11 cellular contexts compared by ENCODE assay signal in the genomic region with DNA sequence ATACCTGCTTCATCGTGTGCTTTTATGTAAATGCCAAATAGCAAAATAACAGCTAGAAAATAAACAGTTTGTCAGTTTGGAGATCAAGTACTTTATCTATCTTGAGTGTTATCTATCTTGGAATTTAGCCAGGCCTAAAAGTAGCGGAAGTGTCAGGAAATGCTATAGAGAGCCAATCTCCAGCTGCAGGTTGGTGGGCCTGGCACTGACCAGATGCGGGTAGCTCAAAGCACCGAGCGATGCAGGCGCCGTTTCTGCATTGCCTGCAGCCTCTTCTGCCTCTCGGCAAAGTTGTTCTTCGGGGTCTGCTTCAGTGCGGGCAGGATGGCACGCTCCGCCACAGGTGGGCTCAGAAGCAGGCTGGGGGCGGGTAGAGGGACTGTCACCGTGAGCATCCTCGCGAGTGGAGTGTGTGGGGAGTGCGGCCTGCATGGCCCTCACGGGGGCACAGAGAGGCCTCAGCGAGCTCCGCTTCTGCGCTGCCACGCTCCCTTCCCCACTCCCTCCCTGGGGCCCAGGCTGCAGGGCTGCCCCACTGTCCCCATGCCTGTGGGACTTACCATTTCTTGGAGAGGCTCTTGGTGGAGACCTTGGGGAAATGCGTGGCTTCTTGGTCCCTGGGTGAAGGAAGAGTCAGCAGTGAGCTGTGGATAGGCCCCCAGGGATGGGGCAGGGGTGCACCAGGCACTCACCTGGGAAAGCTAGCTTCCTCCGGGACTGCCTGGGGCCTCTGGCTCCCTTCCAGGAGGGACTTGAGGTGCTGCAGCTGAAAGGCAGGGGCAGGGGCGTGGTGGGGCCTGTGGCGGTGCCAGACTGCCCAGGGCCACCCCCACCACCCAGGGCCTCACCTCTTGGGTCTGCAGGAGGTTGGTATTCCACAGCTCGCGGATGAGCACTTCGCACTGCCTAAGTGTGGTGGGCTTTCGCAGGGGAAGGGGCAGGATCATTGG. TPM values are rescaled to one million over a fixed set of nuclear protein-coding genes. Genes with fewer than 3 reads are reported as not detected.
DNase-seq lines count a peak whose midpoint lies in the region; ATAC-seq, FAIRE-seq and TF ChIP-seq lines count a peak whose summit lies in the region.
"Not testable (repeated sequence)": the region's sequence is repeated elsewhere in the genome, so short reads cannot be mapped to it uniquely, and the experiment has no call there.
"Had no signal": no experiment of that assay in that cellular context is flagged by ENCODE, and none has a peak within 500 bp of the region (broad histone marks: within the 10 kb centered on the region; RNA-seq: fewer than 3 reads in every experiment).

No MANE protein-coding gene starts in this region.

- not testable (repeated sequence) for BruUV-seq in K562 (replicated peaks; lab: Mats Ljungman, UMichigan)

- H4K20me1 ChIP-seq in K562 (replicated peaks; ENCODE audit: control insufficient read depth, insufficient read depth, low read length); keratinocyte (ENCODE audit: control insufficient read depth, extremely low read depth, insufficient read depth, low read length): not testable (repeated sequence)

- H2AFZ ChIP-seq in K562 (ENCODE audit: low read depth, low read length); keratinocyte (ENCODE audit: control insufficient read depth, low read length): not testable (repeated sequence)

- H3K36me3 ChIP-seq in K562 (ENCODE audit: control insufficient read depth, insufficient read depth, low read length); keratinocyte (ENCODE audit: control insufficient read depth in 2 of 2, extremely low read depth in 1 of 2, insufficient read depth in 2 of 2, low read length in 2 of 2): not testable (repeated sequence)

- DNase-seq in DMS79 treated with DMSO at 0.1 percent for 48 hours (lab: John Stamatoyannopoulos, UW) (peak; percentile 49), NCI-H2029 (lab: John Stamatoyannopoulos, UW) (peak; percentile 37), NCI-H2196 treated with DMSO at 0.1 percent for 48 hours (lab: John Stamatoyannopoulos, UW; ENCODE audit: unreplicated experiment) (peak; percentile 30), posterior vena cava (ENCODE audit: low spot score) (peak; percentile 76)
- DNase-seq in K562 (ENCODE audit: extremely low read depth in 1 of 4, low spot score in 3 of 4); keratinocyte (ENCODE audit: low read depth, low spot score); urothelium cell line (ENCODE audit: low spot score): not testable (repeated sequence)

- not testable (repeated sequence) for H3K9me1 ChIP-seq in K562 (ENCODE audit: control insufficient read depth, insufficient read depth, low read length); keratinocyte (ENCODE audit: control insufficient read depth, extremely low read depth, insufficient read depth, low read length)

- not testable (repeated sequence) for TF ChIP-seq RAD21 in K562 (CRISPR knock-in tag; conservative IDR thresholded peaks at IDR 0.05 in 1 of 2, IDR thresholded peaks at IDR 0.05 in 1 of 2)

- intact Hi-C loops in K562 (cut with micrococcal nuclease); posterior vena cava (cut with DNase I): not testable (repeated sequence)

- TF ChIP-seq CTCF in K562 (IDR thresholded peaks at IDR 0.05 in 2 of 3, conservative IDR thresholded peaks at IDR 0.05 in 1 of 3; ENCODE audit: insufficient read depth in 2 of 3, low read depth in 1 of 3, low read length in 3 of 3); keratinocyte (optimal IDR thresholded peaks at IDR 0.05 in 1 of 3, IDR thresholded peaks at IDR 0.05 in 1 of 3, conservative IDR thresholded peaks at IDR 0.05 in 1 of 3; ENCODE audit: extremely low read depth in 1 of 3, insufficient read depth in 2 of 3, low read length in 3 of 3): not testable (repeated sequence)

- in situ Hi-C loops in K562 (cut with MboI), result loop anchor here (10.0 kb wide), 1 partner anchor 1075 kb away; no protein-coding TSS in a partner anchor

- TF ChIP-seq EP300 in K562 (IDR thresholded peaks at IDR 0.05; ENCODE audit: low read length), result not testable (repeated sequence)

- not testable (repeated sequence) for H3K4me2 ChIP-seq in K562 (ENCODE audit: insufficient read depth, low read length); keratinocyte (ENCODE audit: control insufficient read depth, extremely low read depth, insufficient read depth, low read depth, low read length)

- dilution Hi-C loops in keratinocyte (cut with MboI; ENCODE audit: extremely low pct_ligation_motif_present, low sequenced_read_pairs), result not testable (repeated sequence)

- 46% methylated on average over 22 of the region's 30 CpGs for WGBS in K562 (ENCODE audit: insufficient coverage, low coverage, missing lambda C conversion rate)

- not testable (repeated sequence) for H3K9me3 ChIP-seq in K562 (replicated peaks; ENCODE audit: control insufficient read depth, insufficient read depth, low read depth, low read length); keratinocyte (ENCODE audit: control insufficient read depth, low read depth, low read length)

- CTCF ChIA-PET in K562 (lab: Yijun Ruan, JAX; ENCODE audit: low intra/inter-chr PET ratio), result not testable (repeated sequence)

- not testable (repeated sequence) for H3K27ac ChIP-seq in K562 (ENCODE audit: extremely low read depth, low read depth, low read length); keratinocyte (ENCODE audit: control insufficient read depth, insufficient read depth, low read length)

- TF ChIP-seq POLR2A in K562 (conservative IDR thresholded peaks at IDR 0.05), result not testable (repeated sequence)

- FAIRE-seq in K562 (lab: Jason Lieb, UNC), result not testable (repeated sequence)
- FAIRE-seq in keratinocyte (lab: Jason Lieb, UNC) (peak; percentile 70), urothelium cell line (lab: Jason Lieb, UNC) (peak; percentile 23)

- H3K9ac ChIP-seq in K562 (ENCODE audit: insufficient read depth in 1 of 2, low read depth in 2 of 2, low read length in 2 of 2); keratinocyte (ENCODE audit: control insufficient read depth, extremely low read depth, insufficient read depth, low read length): not testable (repeated sequence)

- POLR2A ChIA-PET in K562 (lab: Yijun Ruan, JAX), result not testable (repeated sequence)

- peaks cover 0 to 15% of the 10 kb centered on the region in 2 experiments; a peak in 2 of 5 replicates for H3K4me1 ChIP-seq in K562 (replicated peaks in 1 of 2; ENCODE audit: control insufficient read depth in 2 of 2, insufficient read depth in 2 of 2, low read length in 2 of 2)
- H3K4me1 ChIP-seq in keratinocyte (ENCODE audit: control insufficient read depth, extremely low read depth, insufficient read depth, low read length), result not testable (repeated sequence)

- H3K79me2 ChIP-seq in K562 (ENCODE audit: control insufficient read depth, insufficient read depth, low read length); keratinocyte (ENCODE audit: control insufficient read depth, insufficient read depth, low read length): not testable (repeated sequence)

- not testable (repeated sequence) for H3K4me3 ChIP-seq in K562; keratinocyte (ENCODE audit: control insufficient read depth in 2 of 3, extremely low read depth in 1 of 3, insufficient read depth in 2 of 3, low read depth in 1 of 3, low read length in 3 of 3)

- not testable (repeated sequence) for ATAC-seq in K562

- H3K27me3 ChIP-seq in K562 (ENCODE audit: control insufficient read depth in 2 of 2, insufficient read depth in 2 of 2, low read length in 2 of 2); keratinocyte (ENCODE audit: control insufficient read depth, extremely low read depth, insufficient read depth, low read length): not testable (repeated sequence)

RNA-seq across cellular contexts. Expression of gene CCDC74B, which starts 5.3 kb away (rescaled TPM):
- total RNA-seq in K562 (2011; cell fraction: chromatin; rRNA removed; ENCODE audit: low replicate concordance), result 4.0 and 15.6 TPM in 2 replicates
- total RNA-seq in K562 (2011; cell fraction: nucleolus; rRNA removed), result 8.2 and 11.2 TPM in 2 replicates
- total RNA-seq in K562 (2011; cell fraction: nucleoplasm; rRNA removed), result 6.4 and 6.6 TPM in 2 replicates
- total RNA-seq in K562 (2014; rRNA removed) (0.59 and 0.65 TPM in 2 replicates), K562 (2014; rRNA removed; fragmentation: Illumina TruSeq; extraction: Trizol) (0.11 and 0.19 TPM in 2 replicates), K562 (2015; rRNA removed; fragmentation: Illumina TruSeq; extraction: Trizol) (0.25 and 0.57 TPM in 2 replicates), K562 (2021) (1.0 and 1.4 TPM in 2 replicates), posterior vena cava (1 to 10 TPM; 1.4 to 1.5 TPM)
- polyA plus RNA-seq in K562 (2011; rRNA removed) (1.2 and 2.1 TPM in 2 replicates), K562 (2014; fragmentation: Illumina TruSeq; extraction: Trizol) (0.28 and 0.45 TPM in 2 replicates), K562 (2014; fragmentation: Nextera tagmentation; extraction: Ambion mirVana) (under 1 TPM in 1 of 2 experiments, not detected in 1; 0.04 TPM), K562 (2014; rRNA removed) (1.5 and 1.6 TPM in 2 replicates), keratinocyte (0.46 to 0.60 TPM (median 0.52 TPM) in 3 replicates)
- 0.68 and 1.6 TPM in 2 replicates for polyA plus RNA-seq in K562 (2011; cell fraction: cytosol; rRNA removed)
- polyA plus RNA-seq in K562 (2011; cell fraction: nucleus; rRNA removed), result 16.4 and 25.1 TPM in 2 replicates
- 2.9 and 6.0 TPM in 2 replicates for polyA plus RNA-seq in K562 (2012)
- polyA minus RNA-seq in K562 (2011; rRNA and poly(A)+ RNA removed), result 0.18 and 0.42 TPM in 2 replicates
- 0.36 TPM in 1 of 2 replicates, not detected in the other for polyA minus RNA-seq in K562 (2011; cell fraction: cytosol; rRNA and poly(A)+ RNA removed)
- polyA minus RNA-seq in K562 (2011; cell fraction: nucleus; rRNA and poly(A)+ RNA removed), result 1.9 TPM in 2 replicates
- polyA plus RNA-seq in keratinocyte (2011; ENCODE audit: low read depth), result not detected
- 0.13 and 0.21 TPM in 2 replicates for polyA plus RNA-seq in keratinocyte (2011; cell fraction: cytosol; rRNA removed)
- 1.0 and 1.2 TPM in 2 replicates for polyA plus RNA-seq in keratinocyte (2011; cell fraction: nucleus; rRNA removed)
- polyA plus RNA-seq in keratinocyte (2012; ENCODE audit: low replicate concordance), result 0.07 and 0.46 TPM in 2 replicates
- polyA minus RNA-seq in keratinocyte, result 0.13 TPM in 1 of 3 replicates, not detected in the others
- polyA minus RNA-seq in keratinocyte (2011; cell fraction: cytosol; rRNA and poly(A)+ RNA removed), result not detected
- polyA minus RNA-seq in keratinocyte (2011; cell fraction: nucleus; rRNA and poly(A)+ RNA removed), result 0.32 TPM in 1 of 2 replicates, not detected in the other

RNA-seq across cellular contexts. Expression of gene POTEF, which starts 10.6 kb away (rescaled TPM):
- 6.4 and 10.3 TPM in 2 replicates for total RNA-seq in K562 (2011; cell fraction: chromatin; rRNA removed; ENCODE audit: low replicate concordance)
- 5.8 and 8.0 TPM in 2 replicates for total RNA-seq in K562 (2011; cell fraction: nucleolus; rRNA removed)
- total RNA-seq in K562 (2011; cell fraction: nucleoplasm; rRNA removed), result 4.4 and 6.6 TPM in 2 replicates
- 0.23 and 0.33 TPM in 2 replicates for total RNA-seq in K562 (2014; rRNA removed)
- 0.38 and 0.51 TPM in 2 replicates for total RNA-seq in K562 (2014; rRNA removed; fragmentation: Illumina TruSeq; extraction: Trizol)
- total RNA-seq in K562 (2015; rRNA removed; fragmentation: Illumina TruSeq; extraction: Trizol), result 0.33 and 0.41 TPM in 2 replicates
- 2.1 and 2.2 TPM in 2 replicates for total RNA-seq in K562 (2021)
- polyA plus RNA-seq in K562 (2011; rRNA removed), result 0.09 and 0.15 TPM in 2 replicates
- polyA plus RNA-seq in K562 (2011; cell fraction: cytosol; rRNA removed), result 0.06 and 0.09 TPM in 2 replicates
- polyA plus RNA-seq in K562 (2011; cell fraction: nucleus; rRNA removed), result 0.90 and 2.3 TPM in 2 replicates
- polyA plus RNA-seq in K562 (2012), result 0.10 and 0.24 TPM in 2 replicates
- 0.25 and 0.26 TPM in 2 replicates for polyA plus RNA-seq in K562 (2014; fragmentation: Illumina TruSeq; extraction: Trizol)
- polyA plus RNA-seq in K562 (2014; fragmentation: Nextera tagmentation; extraction: Ambion mirVana), result under 1 TPM in 1 of 2 experiments, not detected in 1; 0.04 TPM
- polyA plus RNA-seq in K562 (2014; rRNA removed), result 0.18 and 0.28 TPM in 2 replicates
- 0.57 and 0.74 TPM in 2 replicates for polyA minus RNA-seq in K562 (2011; rRNA and poly(A)+ RNA removed)
- 0.36 TPM in 1 of 2 replicates, not detected in the other for polyA minus RNA-seq in K562 (2011; cell fraction: cytosol; rRNA and poly(A)+ RNA removed)
- 4.0 and 4.8 TPM in 2 replicates for polyA minus RNA-seq in K562 (2011; cell fraction: nucleus; rRNA and poly(A)+ RNA removed)
- polyA plus RNA-seq in keratinocyte, result not detected in 3 replicates
- 0.06 TPM for polyA plus RNA-seq in keratinocyte (2011; ENCODE audit: low read depth)
- not detected in 2 replicates for polyA plus RNA-seq in keratinocyte (2011; cell fraction: cytosol; rRNA removed)
- not detected in 2 replicates for polyA plus RNA-seq in keratinocyte (2011; cell fraction: nucleus; rRNA removed)
- not detected in 2 replicates for polyA plus RNA-seq in keratinocyte (2012; ENCODE audit: low replicate concordance)
- polyA minus RNA-seq in keratinocyte, result 0.10 TPM in 1 of 3 replicates, not detected in the others
- polyA minus RNA-seq in keratinocyte (2011; cell fraction: cytosol; rRNA and poly(A)+ RNA removed), result not detected
- not detected in 2 replicates for polyA minus RNA-seq in keratinocyte (2011; cell fraction: nucleus; rRNA and poly(A)+ RNA removed)
- not detected for total RNA-seq in posterior vena cava
- total RNA-seq: A172; Calu3; CD4-positive, alpha-beta T cell; GM23248 had no signal
- polyA plus RNA-seq: GM23248 had no signal

RNA-seq across cellular contexts. Expression of gene SMPD4, which starts 41.8 kb away (rescaled TPM):
- 91.3 and 261 TPM in 2 replicates for total RNA-seq in K562 (2011; cell fraction: chromatin; rRNA removed; ENCODE audit: low replicate concordance)
- 155 and 168 TPM in 2 replicates for total RNA-seq in K562 (2011; cell fraction: nucleolus; rRNA removed)
- 102 and 110 TPM in 2 replicates for total RNA-seq in K562 (2011; cell fraction: nucleoplasm; rRNA removed)
- total RNA-seq in K562 (2014; rRNA removed) (46.6 and 61.6 TPM in 2 replicates), K562 (2014; rRNA removed; fragmentation: Illumina TruSeq; extraction: Trizol) (25.7 and 26.0 TPM in 2 replicates), K562 (2015; rRNA removed; fragmentation: Illumina TruSeq; extraction: Trizol) (35.7 and 39.6 TPM in 2 replicates), K562 (2021) (108 and 123 TPM in 2 replicates), posterior vena cava (10 to 100 TPM; 26.5 to 29.7 TPM)
- polyA plus RNA-seq in K562 (2011; rRNA removed) (33.4 and 80.6 TPM in 2 replicates), K562 (2014; fragmentation: Illumina TruSeq; extraction: Trizol) (79.3 and 102 TPM in 2 replicates), K562 (2014; fragmentation: Nextera tagmentation; extraction: Ambion mirVana) (1 to 10 TPM; 7.5 to 8.8 TPM), K562 (2014; rRNA removed) (65.1 and 71.4 TPM in 2 replicates), keratinocyte (19.0 to 44.9 TPM (median 23.8 TPM) in 3 replicates)
- 38.3 and 60.1 TPM in 2 replicates for polyA plus RNA-seq in K562 (2011; cell fraction: cytosol; rRNA removed)
- 258 and 368 TPM in 2 replicates for polyA plus RNA-seq in K562 (2011; cell fraction: nucleus; rRNA removed)
- polyA plus RNA-seq in K562 (2012), result 62.6 and 64.0 TPM in 2 replicates
- 26.6 and 35.5 TPM in 2 replicates for polyA minus RNA-seq in K562 (2011; rRNA and poly(A)+ RNA removed)
- polyA minus RNA-seq in K562 (2011; cell fraction: cytosol; rRNA and poly(A)+ RNA removed), result 63.5 and 85.1 TPM in 2 replicates
- polyA minus RNA-seq in K562 (2011; cell fraction: nucleus; rRNA and poly(A)+ RNA removed), result 80.4 and 94.5 TPM in 2 replicates
- polyA plus RNA-seq in keratinocyte (2011; ENCODE audit: low read depth), result 15.0 TPM
- 20.7 and 26.4 TPM in 2 replicates for polyA plus RNA-seq in keratinocyte (2011; cell fraction: cytosol; rRNA removed)
- 58.7 and 74.5 TPM in 2 replicates for polyA plus RNA-seq in keratinocyte (2011; cell fraction: nucleus; rRNA removed)
- 23.1 and 41.5 TPM in 2 replicates for polyA plus RNA-seq in keratinocyte (2012; ENCODE audit: low replicate concordance)
- polyA minus RNA-seq in keratinocyte, result 19.8 to 111 TPM (median 30.7 TPM) in 3 replicates
- 46.6 TPM for polyA minus RNA-seq in keratinocyte (2011; cell fraction: cytosol; rRNA and poly(A)+ RNA removed)
- 42.9 and 47.2 TPM in 2 replicates for polyA minus RNA-seq in keratinocyte (2011; cell fraction: nucleus; rRNA and poly(A)+ RNA removed)

RNA-seq across cellular contexts. Expression of gene MZT2B, which starts 42.5 kb away (rescaled TPM):
- 10.2 and 28.9 TPM in 2 replicates for total RNA-seq in K562 (2011; cell fraction: chromatin; rRNA removed; ENCODE audit: low replicate concordance)
- 71.5 and 79.0 TPM in 2 replicates for total RNA-seq in K562 (2011; cell fraction: nucleolus; rRNA removed)
- total RNA-seq in K562 (2011; cell fraction: nucleoplasm; rRNA removed), result 32.1 and 38.3 TPM in 2 replicates
- total RNA-seq in K562 (2014; rRNA removed) (435 and 624 TPM in 2 replicates), K562 (2014; rRNA removed; fragmentation: Illumina TruSeq; extraction: Trizol) (15.9 and 19.3 TPM in 2 replicates), K562 (2015; rRNA removed; fragmentation: Illumina TruSeq; extraction: Trizol) (102 and 115 TPM in 2 replicates), K562 (2021) (379 and 394 TPM in 2 replicates), posterior vena cava (100 to 1,000 TPM; 183 to 200 TPM)
- polyA plus RNA-seq in K562 (2011; rRNA removed) (114 and 170 TPM in 2 replicates), K562 (2014; fragmentation: Illumina TruSeq; extraction: Trizol) (12.5 and 57.0 TPM in 2 replicates), K562 (2014; fragmentation: Nextera tagmentation; extraction: Ambion mirVana) (1 to 10 TPM; 5.1 to 9.3 TPM), K562 (2014; rRNA removed) (321 and 383 TPM in 2 replicates), keratinocyte (89.6 to 229 TPM (median 133 TPM) in 3 replicates)
- polyA plus RNA-seq in K562 (2011; cell fraction: cytosol; rRNA removed), result 101 and 352 TPM in 2 replicates
- 57.8 and 72.4 TPM in 2 replicates for polyA plus RNA-seq in K562 (2011; cell fraction: nucleus; rRNA removed)
- 267 and 316 TPM in 2 replicates for polyA plus RNA-seq in K562 (2012)
- polyA minus RNA-seq in K562 (2011; rRNA and poly(A)+ RNA removed), result 3.0 and 3.9 TPM in 2 replicates
- 41.0 and 73.4 TPM in 2 replicates for polyA minus RNA-seq in K562 (2011; cell fraction: cytosol; rRNA and poly(A)+ RNA removed)
- polyA minus RNA-seq in K562 (2011; cell fraction: nucleus; rRNA and poly(A)+ RNA removed), result 24.0 and 37.5 TPM in 2 replicates
- polyA plus RNA-seq in keratinocyte (2011; ENCODE audit: low read depth), result 19.9 TPM
- polyA plus RNA-seq in keratinocyte (2011; cell fraction: cytosol; rRNA removed), result 42.7 and 136 TPM in 2 replicates
- 18.9 and 26.9 TPM in 2 replicates for polyA plus RNA-seq in keratinocyte (2011; cell fraction: nucleus; rRNA removed)
- 118 and 312 TPM in 2 replicates for polyA plus RNA-seq in keratinocyte (2012; ENCODE audit: low replicate concordance)
- polyA minus RNA-seq in keratinocyte, result 5.5 to 10.0 TPM (median 9.4 TPM) in 3 replicates
- polyA minus RNA-seq in keratinocyte (2011; cell fraction: cytosol; rRNA and poly(A)+ RNA removed), result 257 TPM
- polyA minus RNA-seq in keratinocyte (2011; cell fraction: nucleus; rRNA and poly(A)+ RNA removed), result 10.9 and 24.6 TPM in 2 replicates

RNA-seq across cellular contexts. Expression of gene TUBA3E, which starts 58.6 kb away (rescaled TPM):
- total RNA-seq in K562 (2011; cell fraction: chromatin; rRNA removed; ENCODE audit: low replicate concordance), result not detected in 2 replicates
- not detected in 2 replicates for total RNA-seq in K562 (2011; cell fraction: nucleolus; rRNA removed)
- total RNA-seq in K562 (2011; cell fraction: nucleoplasm; rRNA removed), result not detected in 2 replicates
- total RNA-seq in K562 (2014; rRNA removed) (0.14 and 0.41 TPM in 2 replicates), K562 (2014; rRNA removed; fragmentation: Illumina TruSeq; extraction: Trizol) (0.10 TPM in 1 of 2 replicates, not detected in the other), K562 (2015; rRNA removed; fragmentation: Illumina TruSeq; extraction: Trizol) (0.15 and 0.25 TPM in 2 replicates), K562 (2021) (not detected in 2 replicates), posterior vena cava (not detected)
- polyA plus RNA-seq in K562 (2011; rRNA removed) (0.11 and 0.26 TPM in 2 replicates), K562 (2014; fragmentation: Illumina TruSeq; extraction: Trizol) (0.22 and 0.30 TPM in 2 replicates), K562 (2014; fragmentation: Nextera tagmentation; extraction: Ambion mirVana) (under 1 TPM in 1 of 2 experiments, not detected in 1; 0.13 TPM), K562 (2014; rRNA removed) (0.09 and 0.12 TPM in 2 replicates), keratinocyte (not detected in 3 replicates)
- polyA plus RNA-seq in K562 (2011; cell fraction: cytosol; rRNA removed), result 0.34 and 0.48 TPM in 2 replicates
- polyA plus RNA-seq in K562 (2011; cell fraction: nucleus; rRNA removed), result 0.34 and 0.37 TPM in 2 replicates
- 0.06 and 0.09 TPM in 2 replicates for polyA plus RNA-seq in K562 (2012)
- polyA minus RNA-seq in K562 (2011; rRNA and poly(A)+ RNA removed), result 0.14 TPM in 1 of 2 replicates, not detected in the other
- polyA minus RNA-seq in K562 (2011; cell fraction: cytosol; rRNA and poly(A)+ RNA removed), result not detected in 2 replicates
- not detected in 2 replicates for polyA minus RNA-seq in K562 (2011; cell fraction: nucleus; rRNA and poly(A)+ RNA removed)
- polyA plus RNA-seq in keratinocyte (2011; ENCODE audit: low read depth), result not detected
- polyA plus RNA-seq in keratinocyte (2011; cell fraction: cytosol; rRNA removed), result not detected in 2 replicates
- polyA plus RNA-seq in keratinocyte (2011; cell fraction: nucleus; rRNA removed), result not detected in 2 replicates
- polyA plus RNA-seq in keratinocyte (2012; ENCODE audit: low replicate concordance), result not detected in 2 replicates
- not detected in 3 replicates for polyA minus RNA-seq in keratinocyte
- not detected for polyA minus RNA-seq in keratinocyte (2011; cell fraction: cytosol; rRNA and poly(A)+ RNA removed)
- not detected in 2 replicates for polyA minus RNA-seq in keratinocyte (2011; cell fraction: nucleus; rRNA and poly(A)+ RNA removed)
- total RNA-seq: A172; Calu3; CD4-positive, alpha-beta T cell; GM23248 had no signal
- polyA plus RNA-seq: GM23248 had no signal
